In genomic region chr21:15064576-15065380, GRCh38 we compare ENCODE assay signal across 8 cellular contexts. TPM values are rescaled to one million over a fixed set of nuclear protein-coding genes. Genes with fewer than 3 reads are reported as not detected.
DNase-seq lines count a peak whose midpoint lies in the region; ATAC-seq and TF ChIP-seq lines count a peak whose summit lies in the region.

A gene with protein sequence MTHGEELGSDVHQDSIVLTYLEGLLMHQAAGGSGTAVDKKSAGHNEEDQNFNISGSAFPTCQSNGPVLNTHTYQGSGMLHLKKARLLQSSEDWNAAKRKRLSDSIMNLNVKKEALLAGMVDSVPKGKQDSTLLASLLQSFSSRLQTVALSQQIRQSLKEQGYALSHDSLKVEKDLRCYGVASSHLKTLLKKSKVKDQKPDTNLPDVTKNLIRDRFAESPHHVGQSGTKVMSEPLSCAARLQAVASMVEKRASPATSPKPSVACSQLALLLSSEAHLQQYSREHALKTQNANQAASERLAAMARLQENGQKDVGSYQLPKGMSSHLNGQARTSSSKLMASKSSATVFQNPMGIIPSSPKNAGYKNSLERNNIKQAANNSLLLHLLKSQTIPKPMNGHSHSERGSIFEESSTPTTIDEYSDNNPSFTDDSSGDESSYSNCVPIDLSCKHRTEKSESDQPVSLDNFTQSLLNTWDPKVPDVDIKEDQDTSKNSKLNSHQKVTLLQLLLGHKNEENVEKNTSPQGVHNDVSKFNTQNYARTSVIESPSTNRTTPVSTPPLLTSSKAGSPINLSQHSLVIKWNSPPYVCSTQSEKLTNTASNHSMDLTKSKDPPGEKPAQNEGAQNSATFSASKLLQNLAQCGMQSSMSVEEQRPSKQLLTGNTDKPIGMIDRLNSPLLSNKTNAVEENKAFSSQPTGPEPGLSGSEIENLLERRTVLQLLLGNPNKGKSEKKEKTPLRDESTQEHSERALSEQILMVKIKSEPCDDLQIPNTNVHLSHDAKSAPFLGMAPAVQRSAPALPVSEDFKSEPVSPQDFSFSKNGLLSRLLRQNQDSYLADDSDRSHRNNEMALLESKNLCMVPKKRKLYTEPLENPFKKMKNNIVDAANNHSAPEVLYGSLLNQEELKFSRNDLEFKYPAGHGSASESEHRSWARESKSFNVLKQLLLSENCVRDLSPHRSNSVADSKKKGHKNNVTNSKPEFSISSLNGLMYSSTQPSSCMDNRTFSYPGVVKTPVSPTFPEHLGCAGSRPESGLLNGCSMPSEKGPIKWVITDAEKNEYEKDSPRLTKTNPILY (N-terminal part only) (minus strand): TSS chr21:15065000. CDS start chr21:14968192, 96,808 bp downstream.

- H3K36me3 Mint-ChIP-seq in CD8-positive, alpha-beta memory T cell: peaks cover 0 to 12% (median 0%) of the 10 kb centered on the region in 3 donors
- no peaks in the 10 kb centered on the region for H3K36me3 Mint-ChIP-seq in neural crest cell (ENCODE audit: low read depth)

- H3K27ac ChIP-seq in CD8-positive, alpha-beta memory T cell (ENCODE audit: low read depth, low read length): peak within 1 kb of the TSS; percentile 84

- peak within 1 kb of the TSS; percentile 95 to 98 (median 98) for H3K27ac Mint-ChIP-seq in CD8-positive, alpha-beta memory T cell
- H3K27ac Mint-ChIP-seq in neural crest cell (ENCODE audit: unreplicated experiment): peak within 1 kb of the TSS; percentile 100
- peak within 1 kb of the TSS; percentile 98 to 99 for H3K27ac Mint-ChIP-seq in stimulated activated naive CD8-positive, alpha-beta T cell treated with anti-CD3 and anti-CD28 coated beads, Interleukin-15, amount 100 ng/mL, for 72 hours

- DNase-seq in CD8-positive, alpha-beta memory T cell: peak; percentile 67 to 87 (median 85)
- DNase-seq in HUDEP-2 (lab: John Stamatoyannopoulos, UW; ENCODE audit: unreplicated experiment in 76 of 76): peak in 74 of 76 experiments; percentile 40 to 93 (median 82)
- peak; percentile 88 for DNase-seq in SIG-M5 treated with dmso at 0.1 percent for 504 hours (lab: John Stamatoyannopoulos, UW; ENCODE audit: unreplicated experiment)
- DNase-seq in activated gamma-delta T cell treated with anti-CD3 and anti-CD28 coated beads, Interleukin-2, amount 50 U/mL, for 16 hours (ENCODE audit: low read depth): peak; percentile 68
- DNase-seq in fibroblast of villous mesenchyme (ENCODE audit: low read depth): peak; percentile 93
- DNase-seq in neural crest cell (ENCODE audit: low read depth, low spot score): peak; percentile 86
- peak; percentile 81 to 88 for DNase-seq in stimulated activated naive CD8-positive, alpha-beta T cell treated with anti-CD3 and anti-CD28 coated beads, Interleukin-15, amount 100 ng/mL, for 72 hours

- H3K27me3 ChIP-seq in CD8-positive, alpha-beta memory T cell (ENCODE audit: insufficient read depth, low read length, poor library complexity, severe bottlenecking): no peaks in the 10 kb centered on the region

- peak within 1 kb of the TSS; percentile 96 for H3K4me3 ChIP-seq in CD8-positive, alpha-beta memory T cell (ENCODE audit: low read length)
- H3K4me3 ChIP-seq in fibroblast of villous mesenchyme (ENCODE audit: low read depth, low read length): peak within 1 kb of the TSS; percentile 83

- H3K27me3 Mint-ChIP-seq in CD8-positive, alpha-beta memory T cell: peaks cover 6 to 26% of the 10 kb centered on the region in 2 donors
- H3K27me3 Mint-ChIP-seq in neural crest cell (ENCODE audit: low read depth): no peaks in the 10 kb centered on the region
- no peaks in the 10 kb centered on the region for H3K27me3 Mint-ChIP-seq in stimulated activated naive CD8-positive, alpha-beta T cell treated with anti-CD3 and anti-CD28 coated beads, Interleukin-15, amount 100 ng/mL, for 72 hours

- POLR2A ChIA-PET in CD8-positive, alpha-beta memory T cell (lab: Charles Lee): interaction anchor here (0.6 to 1.3 kb wide), 5 partner anchors 13 to 681 kb away, joined by 3 to 9 read pairs (median 4); partner anchors contain the start of gene HSPA13

- H3K4me3 Mint-ChIP-seq in CD8-positive, alpha-beta memory T cell: peak within 1 kb of the TSS; percentile 94 to 99 (median 98)
- peak within 1 kb of the TSS; percentile 100 for H3K4me3 Mint-ChIP-seq in neural crest cell
- peak within 1 kb of the TSS; percentile 92 to 95 for H3K4me3 Mint-ChIP-seq in stimulated activated naive CD8-positive, alpha-beta T cell treated with anti-CD3 and anti-CD28 coated beads, Interleukin-15, amount 100 ng/mL, for 72 hours

- H3K9me3 Mint-ChIP-seq in CD8-positive, alpha-beta memory T cell: no peaks in the 10 kb centered on the region
- H3K9me3 Mint-ChIP-seq in neural crest cell: no peaks in the 10 kb centered on the region
- no peaks in the 10 kb centered on the region for H3K9me3 Mint-ChIP-seq in stimulated activated naive CD8-positive, alpha-beta T cell treated with anti-CD3 and anti-CD28 coated beads, Interleukin-15, amount 100 ng/mL, for 72 hours

- H3K9me3 ChIP-seq in CD8-positive, alpha-beta memory T cell (ENCODE audit: low read length): no peaks in the 10 kb centered on the region

- CTCF ChIA-PET in CD8-positive, alpha-beta memory T cell (lab: Charles Lee): interaction anchor here (0.8 to 0.9 kb wide), 2 partner anchors 16 to 527 kb away, joined by 3 to 4 read pairs; no protein-coding TSS in a partner anchor

- peaks cover 47 to 54% (median 53%) of the 10 kb centered on the region in 3 donors for H3K4me1 Mint-ChIP-seq in CD8-positive, alpha-beta memory T cell
- peaks cover 55% of the 10 kb centered on the region for H3K4me1 Mint-ChIP-seq in neural crest cell
- peaks cover 36% of the 10 kb centered on the region for H3K4me1 Mint-ChIP-seq in stimulated activated naive CD8-positive, alpha-beta T cell treated with anti-CD3 and anti-CD28 coated beads, Interleukin-15, amount 100 ng/mL, for 72 hours

- no peaks in the 10 kb centered on the region for H3K36me3 ChIP-seq in CD8-positive, alpha-beta memory T cell (ENCODE audit: insufficient read depth, low read length)

- TF ChIP-seq CTCF in fibroblast of villous mesenchyme (IDR thresholded peaks at IDR 0.05; ENCODE audit: insufficient read depth, low read depth, low read length) (no peak), neural crest cell (conservative IDR thresholded peaks at IDR 0.05) (no peak)

- ATAC-seq in GM21367 (IDR thresholded peaks at IDR 0.05; ENCODE audit: unreplicated experiment): peak; percentile 69
- ATAC-seq in stimulated activated naive CD8-positive, alpha-beta T cell treated with anti-CD3 and anti-CD28 coated beads, Interleukin-15, amount 100 ng/mL, for 72 hours: peak; percentile 83

- peaks cover 27% of the 10 kb centered on the region for H3K4me1 ChIP-seq in CD8-positive, alpha-beta memory T cell (ENCODE audit: insufficient read depth, low read length)

RNA-seq across cellular contexts. Expression of the gene that starts here (rescaled TPM):
- 10 to 100 TPM; 14.6 to 15.7 TPM for total RNA-seq in CD8-positive, alpha-beta memory T cell
- polyA plus RNA-seq in CD8-positive, alpha-beta memory T cell: 37.6 TPM
- 46.1 and 56.6 TPM in 2 replicates for total RNA-seq in fibroblast of villous mesenchyme
- 72.0 and 73.8 TPM in 2 replicates for total RNA-seq in neural crest cell

Comparison
In these comparisons a context has a peak if more than half of its experiments do, and no peak if none do; other contexts are left out.
1. Peak in every context shown above with its lines: DNase-seq, ATAC-seq, H3K4me3 ChIP-seq and H3K27ac ChIP-seq.